1 cellular context compared by ENCODE assay signal in the genomic region with DNA sequence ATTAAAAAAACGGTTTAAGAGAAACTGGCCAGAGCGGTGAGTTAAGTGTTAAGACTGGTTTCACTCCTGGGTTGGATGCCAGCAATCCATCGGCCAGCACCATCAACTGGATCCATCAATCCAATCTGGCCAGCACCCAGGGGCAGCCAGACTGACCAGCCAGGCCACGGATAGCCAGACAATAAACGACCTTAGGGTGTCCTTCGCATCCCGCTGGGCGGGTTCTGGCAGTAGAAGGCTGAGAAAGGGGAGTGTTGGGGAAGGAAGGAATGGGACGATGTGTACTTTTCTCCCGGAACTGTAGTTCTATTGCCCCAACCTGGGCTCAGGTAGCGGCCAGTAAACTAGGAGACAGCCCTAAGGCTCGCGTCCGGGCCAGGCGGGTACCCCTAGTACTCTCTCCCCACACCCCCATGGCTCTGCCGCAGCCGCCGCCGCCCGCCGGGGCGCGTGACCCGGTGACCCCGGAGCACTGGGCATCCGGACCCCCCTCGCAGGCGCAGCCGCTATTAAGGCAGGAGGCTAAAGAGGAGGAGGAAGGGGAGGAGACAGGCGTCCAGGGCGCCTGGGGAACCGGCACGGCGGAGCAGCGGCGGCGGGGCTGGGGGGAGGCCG.
A peak's percentile ranks its signal among the peaks of the same experiment; 100 is the strongest.
TF ChIP-seq lines count a peak whose summit lies in the region.

Gene CASD1 (plus strand): TSS at position 546 of the 615 bp plus-strand sequence. CDS start 276 bp downstream, outside the sequence.

TF ChIP-seq in HEK293, 187 proteins besides CTCF, POLR2A, EP300 and RAD21 (continued from another document):
- TF ChIP-seq, protein P1, sequence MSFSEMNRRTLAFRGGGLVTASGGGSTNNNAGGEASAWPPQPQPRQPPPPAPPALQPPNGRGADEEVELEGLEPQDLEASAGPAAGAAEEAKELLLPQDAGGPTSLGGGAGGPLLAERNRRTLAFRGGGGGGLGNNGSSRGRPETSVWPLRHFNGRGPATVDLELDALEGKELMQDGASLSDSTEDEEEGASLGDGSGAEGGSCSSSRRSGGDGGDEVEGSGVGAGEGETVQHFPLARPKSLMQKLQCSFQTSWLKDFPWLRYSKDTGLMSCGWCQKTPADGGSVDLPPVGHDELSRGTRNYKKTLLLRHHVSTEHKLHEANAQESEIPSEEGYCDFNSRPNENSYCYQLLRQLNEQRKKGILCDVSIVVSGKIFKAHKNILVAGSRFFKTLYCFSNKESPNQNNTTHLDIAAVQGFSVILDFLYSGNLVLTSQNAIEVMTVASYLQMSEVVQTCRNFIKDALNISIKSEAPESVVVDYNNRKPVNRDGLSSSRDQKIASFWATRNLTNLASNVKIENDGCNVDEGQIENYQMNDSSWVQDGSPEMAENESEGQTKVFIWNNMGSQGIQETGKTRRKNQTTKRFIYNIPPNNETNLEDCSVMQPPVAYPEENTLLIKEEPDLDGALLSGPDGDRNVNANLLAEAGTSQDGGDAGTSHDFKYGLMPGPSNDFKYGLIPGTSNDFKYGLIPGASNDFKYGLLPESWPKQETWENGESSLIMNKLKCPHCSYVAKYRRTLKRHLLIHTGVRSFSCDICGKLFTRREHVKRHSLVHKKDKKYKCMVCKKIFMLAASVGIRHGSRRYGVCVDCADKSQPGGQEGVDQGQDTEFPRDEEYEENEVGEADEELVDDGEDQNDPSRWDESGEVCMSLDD (tag by site-specific recombination; IDR thresholded peaks at IDR 0.05): 0 out of 2 replicates have a peak, but pooled peaks have one; percentile 17
